Comparison of ENCODE assay signal across 8 cellular contexts in the genomic region with DNA sequence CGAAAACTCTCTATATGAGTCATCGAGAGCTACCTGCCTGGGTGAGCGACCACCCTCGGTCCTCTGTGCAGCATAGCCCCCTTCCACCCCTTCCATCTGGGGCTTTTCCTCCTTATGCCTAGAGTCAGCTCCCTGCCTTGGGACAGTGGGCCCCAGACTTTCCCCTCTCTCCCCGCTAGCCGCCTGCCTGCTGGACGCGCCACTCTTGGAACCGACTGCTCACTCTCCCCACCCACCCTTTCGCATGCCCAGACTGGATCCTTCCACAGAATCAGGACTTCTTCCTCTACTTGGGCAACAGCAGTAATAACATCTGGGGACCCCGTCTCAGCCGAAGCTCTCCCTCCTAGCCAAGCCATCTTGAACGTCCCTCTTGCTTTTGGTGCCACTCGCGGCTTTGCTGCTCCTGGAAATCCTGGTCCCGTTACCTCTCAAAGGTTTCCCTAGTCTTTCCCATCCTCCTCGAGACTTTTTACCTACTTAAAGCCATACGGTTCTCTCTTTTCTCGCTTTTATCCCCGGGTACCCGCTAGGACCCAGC. TPM values are rescaled to one million over a fixed set of nuclear protein-coding genes. Genes with fewer than 3 reads are reported as not detected.
DNase-seq lines count a peak whose midpoint lies in the region; ATAC-seq and TF ChIP-seq lines count a peak whose summit lies in the region.

No MANE protein-coding gene starts in this region.

- peak overlapping the region; percentile 88 to 97 (median 95) for H3K27ac Mint-ChIP-seq in brain

- peaks cover 16% of the 10 kb centered on the region for H3K27me3 Mint-ChIP-seq in brain

- peaks cover 31% of the 10 kb centered on the region for H3K36me3 Mint-ChIP-seq in brain

- peaks cover 5% of the 10 kb centered on the region for H4K20me1 ChIP-seq in Loucy (ENCODE audit: insufficient read depth, low read length, poor library complexity, severe bottlenecking)

- peaks cover 37% of the 10 kb centered on the region for H3K4me1 Mint-ChIP-seq in brain

- H2AFZ ChIP-seq in Loucy (ENCODE audit: low read length), result 0 out of 2 replicates have a peak overlapping the region, but pooled peaks have one; percentile 50

- H3F3A ChIP-seq in Loucy (ENCODE audit: low read depth), result peaks cover 7% of the 10 kb centered on the region

- peak overlapping the region; percentile 95 to 99 (median 97) for H3K4me3 Mint-ChIP-seq in brain

- H3K36me3 ChIP-seq in Loucy (ENCODE audit: insufficient read depth, low read length) (peaks cover 27% of the 10 kb centered on the region; the same call in 1 of the 2 replicates), kidney epithelial cell (ENCODE audit: control insufficient read depth, insufficient read depth, low read length) (peaks cover 3% of the 10 kb centered on the region)

- no peaks in the 10 kb centered on the region for H3K27me3 ChIP-seq in Loucy (ENCODE audit: insufficient read depth, low read length, poor library complexity, severe bottlenecking)
- H3K27me3 ChIP-seq in kidney epithelial cell (ENCODE audit: control insufficient read depth, insufficient read depth, low read length), result no peaks in the 10 kb centered on the region

- H3K4me2 ChIP-seq in Loucy (ENCODE audit: low read depth, low read length, poor library complexity, severe bottlenecking), result peak overlapping the region; percentile 94

- peaks cover 52% of the 10 kb centered on the region for H3K4me1 ChIP-seq in Loucy (ENCODE audit: insufficient read depth, low read length, poor library complexity, severe bottlenecking)

- DNase-seq in GM03348 (ENCODE audit: low spot score) (peak; percentile 49), kidney epithelial cell (ENCODE audit: low read depth) (no peak), superior temporal gyrus (ENCODE audit: extremely low spot score) (peak; percentile 20), NOMO-1 treated with DMSO at 0.1 percent for 48 hours (lab: John Stamatoyannopoulos, UW; ENCODE audit: unreplicated experiment) (no peak), GM19238 (ENCODE audit: insufficient read length, low spot score) (no peak)

- no peak for ATAC-seq in HG02678 (IDR thresholded peaks at IDR 0.05; ENCODE audit: unreplicated experiment)

- no peak for TF ChIP-seq CTCF in Loucy (conservative IDR thresholded peaks at IDR 0.05; ENCODE audit: low read length)
- no peak for TF ChIP-seq CTCF in brain (conservative IDR thresholded peaks at IDR 0.05)
- TF ChIP-seq CTCF in kidney epithelial cell (IDR thresholded peaks at IDR 0.05; ENCODE audit: insufficient read depth, low read length, poor library complexity, severe bottlenecking), result no peak

- H3K9me3 Mint-ChIP-seq in brain, result peaks cover 0 to 3% (median 0%) of the 10 kb centered on the region in 5 experiments

- H3K9ac ChIP-seq in Loucy (ENCODE audit: low read depth, low read length, poor library complexity, severe bottlenecking), result peak overlapping the region; percentile 86

- H3K9me3 ChIP-seq in Loucy (ENCODE audit: insufficient read depth, low read depth, low read length), result no peaks in the 10 kb centered on the region

- H3K79me2 ChIP-seq in Loucy (ENCODE audit: insufficient read depth, low read length), result peaks cover 51% of the 10 kb centered on the region

- peak overlapping the region; percentile 87 for H3K4me3 ChIP-seq in Loucy (ENCODE audit: low read length, poor library complexity, severe bottlenecking)
- H3K4me3 ChIP-seq in kidney epithelial cell (ENCODE audit: low read depth, low read length), result peak overlapping the region; percentile 97

- H3K9me2 ChIP-seq in Loucy (replicated peaks; ENCODE audit: low read depth, low read length), result no peaks in the 10 kb centered on the region

RNA-seq across cellular contexts. Expression of a gene that starts 0.7 kb away (rescaled TPM):
- 132 TPM for polyA plus RNA-seq in brain (ENCODE audit: insufficient read depth, low read depth, low replicate concordance)
- total RNA-seq in kidney epithelial cell, result 213 and 309 TPM in 2 replicates

RNA-seq across cellular contexts. Expression of a gene that starts 10.7 kb away (rescaled TPM):
- polyA plus RNA-seq in brain (ENCODE audit: insufficient read depth, low read depth, low replicate concordance), result 4.0 TPM
- total RNA-seq in kidney epithelial cell, result 3.0 and 4.7 TPM in 2 replicates

RNA-seq across cellular contexts. Expression of a gene that starts 12.3 kb away (rescaled TPM):
- 3,587 TPM for polyA plus RNA-seq in brain (ENCODE audit: insufficient read depth, low read depth, low replicate concordance)
- total RNA-seq in kidney epithelial cell, result 2,735 and 3,237 TPM in 2 replicates

RNA-seq across cellular contexts. Expression of a gene that starts 23.6 kb away (rescaled TPM):
- 271 TPM for polyA plus RNA-seq in brain (ENCODE audit: insufficient read depth, low read depth, low replicate concordance)
- 95.2 and 107 TPM in 2 replicates for total RNA-seq in kidney epithelial cell

RNA-seq across cellular contexts. Expression of a gene that starts 24.4 kb away (rescaled TPM):
- 169 TPM for polyA plus RNA-seq in brain (ENCODE audit: insufficient read depth, low read depth, low replicate concordance)
- total RNA-seq in kidney epithelial cell, result 149 and 179 TPM in 2 replicates

Comparison
In these comparisons a context has a peak if more than half of its experiments do, and no peak if none do; other contexts are left out.
1. DNase-seq: peak in GM03348 (single experiment) and superior temporal gyrus (single experiment); none in kidney epithelial cell (single experiment), NOMO-1 treated with DMSO at 0.1 percent for 48 hours (single experiment) and GM19238 (single experiment).